ENCODE assay signal across 8 cellular contexts in the genomic region with DNA sequence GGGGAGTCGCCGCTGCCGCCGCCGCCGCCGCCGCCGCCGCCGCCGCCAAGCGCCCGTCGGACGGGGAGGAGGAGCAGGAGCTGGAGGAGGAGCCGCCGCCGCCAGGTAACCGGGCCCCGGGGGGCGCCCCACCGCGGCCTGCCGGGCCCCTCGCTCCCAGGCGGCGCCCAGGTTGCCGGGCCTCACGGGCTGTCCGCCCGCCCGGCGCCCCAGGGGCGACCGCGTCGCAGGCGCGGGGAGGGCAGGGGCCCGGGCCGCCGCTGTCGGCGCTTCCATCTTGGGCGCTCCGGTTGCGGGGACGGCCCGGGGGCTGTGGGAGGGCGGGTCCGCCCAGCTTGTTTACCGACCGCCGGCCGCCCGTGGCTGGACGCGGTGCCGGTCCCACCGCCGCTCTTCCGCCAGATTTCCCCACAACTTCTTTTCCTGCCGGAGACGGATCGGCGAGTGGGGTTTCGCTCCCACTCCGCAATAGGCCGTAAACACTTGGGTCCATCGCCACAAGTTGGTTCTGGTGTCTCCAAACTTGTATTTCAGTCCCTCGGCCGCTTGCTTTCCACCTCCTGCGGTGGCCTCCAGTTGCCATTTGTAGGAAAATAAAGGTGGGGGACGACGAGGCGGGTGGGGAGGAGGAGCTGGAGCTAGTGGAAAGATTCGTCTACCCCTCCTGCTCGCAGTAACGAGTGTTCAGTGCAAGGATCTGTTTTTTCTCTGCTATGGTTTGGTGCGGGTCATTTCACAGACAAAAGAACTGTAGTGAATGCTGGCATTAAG. TPM values are rescaled to one million over a fixed set of nuclear protein-coding genes. Genes with fewer than 3 reads are reported as not detected.
A peak's percentile ranks its signal among the peaks of the same experiment; 100 is the strongest.
DNase-seq lines count a peak whose midpoint lies in the region; ATAC-seq and TF ChIP-seq lines count a peak whose summit lies in the region.

No MANE protein-coding gene starts in this region.

- H3K4me1 Mint-ChIP-seq in activated CD8-positive, alpha-beta T cell treated with anti-CD3 and anti-CD28 coated beads for 36 hours (ENCODE audit: low read depth) = peaks cover 22% of the 10 kb centered on the region
- H3K4me1 Mint-ChIP-seq in endodermal cell = peaks cover 9% of the 10 kb centered on the region

- H3K4me3 ChIP-seq in GM08714 (ENCODE audit: low read length) (peak overlapping the region; percentile 81), MG63 (peak overlapping the region; percentile 88), endodermal cell (ENCODE audit: low read length) (peak overlapping the region; percentile 99), mucosa of descending colon (peak overlapping the region; percentile 86)

- DNase-seq in H4 (ENCODE audit: low spot score) = peak; percentile 15
- DNase-seq in MG63 = peak; percentile 26
- peak; percentile 61 for DNase-seq in activated CD8-positive, alpha-beta T cell treated with anti-CD3 and anti-CD28 coated beads for 36 hours
- DNase-seq in endodermal cell = peak; percentile 75
- peak; percentile 51 to 69 (median 65) for DNase-seq in mucosa of descending colon
- DNase-seq in stimulated activated naive CD4-positive, alpha-beta T cell (lab: John Stamatoyannopoulos, UW) = peak; percentile 3 to 38 (median 34)
- DNase-seq in NCI-H1092 treated with DMSO at 0.1 percent for 48 hours (lab: John Stamatoyannopoulos, UW) = no peak

- POLR2A ChIA-PET in activated CD8-positive, alpha-beta T cell treated with anti-CD3 and anti-CD28 coated beads for 36 hours (lab: Charles Lee) = no interaction called here

- peaks cover 4% of the 10 kb centered on the region; the same call in 1 of the 2 replicates for H3K36me3 ChIP-seq in MG63
- peaks cover 1% of the 10 kb centered on the region for H3K36me3 ChIP-seq in endodermal cell (ENCODE audit: control insufficient read depth, insufficient read depth, low read length)
- no peaks in the 10 kb centered on the region for H3K36me3 ChIP-seq in mucosa of descending colon (ENCODE audit: low read depth)

- H3K4me1 ChIP-seq in endodermal cell (ENCODE audit: control insufficient read depth, insufficient read depth, low read length) (no peaks in the 10 kb centered on the region), mucosa of descending colon (ENCODE audit: low read depth) (peaks cover 15% of the 10 kb centered on the region)

- TF ChIP-seq CTCF in activated CD8-positive, alpha-beta T cell treated with anti-CD3 and anti-CD28 coated beads for 36 hours (IDR thresholded peaks at IDR 0.05) = no peak
- TF ChIP-seq CTCF in endodermal cell (conservative IDR thresholded peaks at IDR 0.05) = no peak
- TF ChIP-seq CTCF in mucosa of descending colon (IDR thresholded peaks at IDR 0.05) = no peak

- peaks cover 2% of the 10 kb centered on the region for H3K36me3 Mint-ChIP-seq in activated CD8-positive, alpha-beta T cell treated with anti-CD3 and anti-CD28 coated beads for 36 hours (ENCODE audit: low read depth)
- H3K36me3 Mint-ChIP-seq in endodermal cell (ENCODE audit: low read depth) = peaks cover 9% of the 10 kb centered on the region

- no peaks in the 10 kb centered on the region for H3K27me3 ChIP-seq in MG63
- no peaks in the 10 kb centered on the region for H3K27me3 ChIP-seq in endodermal cell (ENCODE audit: control insufficient read depth, insufficient read depth, low read length, poor library complexity, severe bottlenecking)

- intact Hi-C loops in activated CD8-positive, alpha-beta T cell treated with anti-CD3 and anti-CD28 coated beads for 36 hours (cut with micrococcal nuclease) = loop anchor here (5.0 kb wide), 1 partner anchor 385 kb away; no protein-coding TSS in a partner anchor
- intact Hi-C loops in mucosa of descending colon (cut with DNase I, micrococcal nuclease) = no loop called here

- peak overlapping the region; percentile 92 for H3K27ac ChIP-seq in endodermal cell (ENCODE audit: low read depth, low read length)

- ATAC-seq in activated CD8-positive, alpha-beta T cell treated with anti-CD3 and anti-CD28 coated beads for 36 hours = peak; percentile 10
- ATAC-seq in mucosa of descending colon = peak; percentile 35

- H3K27ac Mint-ChIP-seq in activated CD8-positive, alpha-beta T cell treated with anti-CD3 and anti-CD28 coated beads for 36 hours = peak overlapping the region; percentile 94
- peak overlapping the region; percentile 99 for H3K27ac Mint-ChIP-seq in endodermal cell

- H3K9me3 Mint-ChIP-seq in activated CD8-positive, alpha-beta T cell treated with anti-CD3 and anti-CD28 coated beads for 36 hours = no peaks in the 10 kb centered on the region
- no peaks in the 10 kb centered on the region for H3K9me3 Mint-ChIP-seq in endodermal cell

- peak overlapping the region; percentile 91 for H3K4me3 Mint-ChIP-seq in activated CD8-positive, alpha-beta T cell treated with anti-CD3 and anti-CD28 coated beads for 36 hours
- H3K4me3 Mint-ChIP-seq in endodermal cell = peak overlapping the region; percentile 98

- H3K9me3 ChIP-seq in MG63 (no peaks in the 10 kb centered on the region), endodermal cell (ENCODE audit: control insufficient read depth, low read length) (no peaks in the 10 kb centered on the region), mucosa of descending colon (no peaks in the 10 kb centered on the region)

- 0 to 1% methylated on average over 29 to 81 of the region's 81 CpGs for WGBS in endodermal cell (ENCODE audit: insufficient coverage in 1 of 2, insufficient read length in 1 of 2), 2 experiments

- CTCF ChIA-PET in activated CD8-positive, alpha-beta T cell treated with anti-CD3 and anti-CD28 coated beads for 36 hours (lab: Charles Lee) = interaction anchor here (1.6 kb wide), 1 partner anchor 75 kb away, joined by 3 read pairs; no protein-coding TSS in a partner anchor

- peak overlapping the region; percentile 96 for H3K9ac ChIP-seq in endodermal cell (ENCODE audit: extremely low read depth, low read length, poor library complexity, severe bottlenecking)

- H3K27me3 Mint-ChIP-seq in activated CD8-positive, alpha-beta T cell treated with anti-CD3 and anti-CD28 coated beads for 36 hours = no peaks in the 10 kb centered on the region
- H3K27me3 Mint-ChIP-seq in endodermal cell (ENCODE audit: insufficient read depth) = no peaks in the 10 kb centered on the region

RNA-seq across cellular contexts. Expression of a gene that starts 24.6 kb away (rescaled TPM):
- 20.9 and 22.2 TPM in 2 replicates for total RNA-seq in H4 (2014; rRNA removed; shearing (Covaris generic))
- 20.9 and 24.4 TPM in 2 replicates for total RNA-seq in MG63 (2014; rRNA removed; shearing (Covaris generic); ENCODE audit: low replicate concordance)
- total RNA-seq in activated CD8-positive, alpha-beta T cell treated with anti-CD3 and anti-CD28 coated beads for 36 hours = 10 to 100 TPM in 1 of 2 experiments, 1 to 10 TPM in 1; 9.5 to 10.1 TPM
- 10 to 100 TPM; 26.0 to 26.9 TPM for total RNA-seq in endodermal cell
- polyA plus RNA-seq in endodermal cell (2013, experiment 1 of 2) = 21.1 TPM
- polyA plus RNA-seq in endodermal cell (2013, experiment 2 of 2) = 19.0 TPM
- 10 to 100 TPM in 2 of 3 donors, 1 to 10 TPM in 1; 9.9 to 31.4 (median 13.5) TPM for total RNA-seq in mucosa of descending colon
